In the genomic region with DNA sequence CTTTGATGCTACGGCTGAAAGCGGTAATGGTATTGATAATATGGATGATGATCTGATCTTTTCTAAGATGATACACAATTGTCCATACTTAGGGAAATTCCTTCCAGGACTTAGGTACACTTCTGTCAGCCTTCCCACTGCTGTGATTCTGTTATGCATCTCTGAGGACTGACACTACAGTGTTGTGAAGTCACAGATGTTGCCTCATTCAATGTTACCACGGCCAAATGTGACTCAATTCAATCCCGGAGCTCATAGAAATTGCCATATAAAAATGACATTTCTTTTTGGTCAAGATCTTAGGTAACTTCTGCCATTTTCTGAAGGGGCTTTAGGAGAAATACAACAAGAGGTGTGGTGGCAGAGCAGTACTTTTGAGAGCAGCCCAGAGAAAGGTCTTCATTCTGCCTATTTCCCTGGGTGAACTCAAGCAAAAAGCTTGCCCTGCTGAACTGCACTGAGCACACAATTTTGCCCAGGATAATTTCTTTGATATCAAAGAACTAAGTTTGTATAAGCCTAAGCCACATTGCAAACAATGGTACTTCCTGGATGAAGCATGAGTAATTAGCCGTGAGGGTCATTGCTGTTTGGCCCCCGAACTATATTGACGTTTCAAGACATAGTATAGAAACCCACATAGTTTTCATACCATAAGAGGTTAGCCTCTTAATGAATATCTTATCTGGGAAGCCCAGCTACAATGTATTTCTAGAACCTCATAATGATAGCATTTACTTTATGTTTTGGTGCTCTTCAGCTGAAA, we compare ENCODE assay signal across 1 cellular context.
TF ChIP-seq lines count a peak whose summit lies in the region.

No MANE protein-coding gene starts in this region.

TF ChIP-seq in GM23338, 12 proteins besides CTCF, POLR2A, EP300 and RAD21 (continued from another document):
- TF ChIP-seq, protein P1, sequence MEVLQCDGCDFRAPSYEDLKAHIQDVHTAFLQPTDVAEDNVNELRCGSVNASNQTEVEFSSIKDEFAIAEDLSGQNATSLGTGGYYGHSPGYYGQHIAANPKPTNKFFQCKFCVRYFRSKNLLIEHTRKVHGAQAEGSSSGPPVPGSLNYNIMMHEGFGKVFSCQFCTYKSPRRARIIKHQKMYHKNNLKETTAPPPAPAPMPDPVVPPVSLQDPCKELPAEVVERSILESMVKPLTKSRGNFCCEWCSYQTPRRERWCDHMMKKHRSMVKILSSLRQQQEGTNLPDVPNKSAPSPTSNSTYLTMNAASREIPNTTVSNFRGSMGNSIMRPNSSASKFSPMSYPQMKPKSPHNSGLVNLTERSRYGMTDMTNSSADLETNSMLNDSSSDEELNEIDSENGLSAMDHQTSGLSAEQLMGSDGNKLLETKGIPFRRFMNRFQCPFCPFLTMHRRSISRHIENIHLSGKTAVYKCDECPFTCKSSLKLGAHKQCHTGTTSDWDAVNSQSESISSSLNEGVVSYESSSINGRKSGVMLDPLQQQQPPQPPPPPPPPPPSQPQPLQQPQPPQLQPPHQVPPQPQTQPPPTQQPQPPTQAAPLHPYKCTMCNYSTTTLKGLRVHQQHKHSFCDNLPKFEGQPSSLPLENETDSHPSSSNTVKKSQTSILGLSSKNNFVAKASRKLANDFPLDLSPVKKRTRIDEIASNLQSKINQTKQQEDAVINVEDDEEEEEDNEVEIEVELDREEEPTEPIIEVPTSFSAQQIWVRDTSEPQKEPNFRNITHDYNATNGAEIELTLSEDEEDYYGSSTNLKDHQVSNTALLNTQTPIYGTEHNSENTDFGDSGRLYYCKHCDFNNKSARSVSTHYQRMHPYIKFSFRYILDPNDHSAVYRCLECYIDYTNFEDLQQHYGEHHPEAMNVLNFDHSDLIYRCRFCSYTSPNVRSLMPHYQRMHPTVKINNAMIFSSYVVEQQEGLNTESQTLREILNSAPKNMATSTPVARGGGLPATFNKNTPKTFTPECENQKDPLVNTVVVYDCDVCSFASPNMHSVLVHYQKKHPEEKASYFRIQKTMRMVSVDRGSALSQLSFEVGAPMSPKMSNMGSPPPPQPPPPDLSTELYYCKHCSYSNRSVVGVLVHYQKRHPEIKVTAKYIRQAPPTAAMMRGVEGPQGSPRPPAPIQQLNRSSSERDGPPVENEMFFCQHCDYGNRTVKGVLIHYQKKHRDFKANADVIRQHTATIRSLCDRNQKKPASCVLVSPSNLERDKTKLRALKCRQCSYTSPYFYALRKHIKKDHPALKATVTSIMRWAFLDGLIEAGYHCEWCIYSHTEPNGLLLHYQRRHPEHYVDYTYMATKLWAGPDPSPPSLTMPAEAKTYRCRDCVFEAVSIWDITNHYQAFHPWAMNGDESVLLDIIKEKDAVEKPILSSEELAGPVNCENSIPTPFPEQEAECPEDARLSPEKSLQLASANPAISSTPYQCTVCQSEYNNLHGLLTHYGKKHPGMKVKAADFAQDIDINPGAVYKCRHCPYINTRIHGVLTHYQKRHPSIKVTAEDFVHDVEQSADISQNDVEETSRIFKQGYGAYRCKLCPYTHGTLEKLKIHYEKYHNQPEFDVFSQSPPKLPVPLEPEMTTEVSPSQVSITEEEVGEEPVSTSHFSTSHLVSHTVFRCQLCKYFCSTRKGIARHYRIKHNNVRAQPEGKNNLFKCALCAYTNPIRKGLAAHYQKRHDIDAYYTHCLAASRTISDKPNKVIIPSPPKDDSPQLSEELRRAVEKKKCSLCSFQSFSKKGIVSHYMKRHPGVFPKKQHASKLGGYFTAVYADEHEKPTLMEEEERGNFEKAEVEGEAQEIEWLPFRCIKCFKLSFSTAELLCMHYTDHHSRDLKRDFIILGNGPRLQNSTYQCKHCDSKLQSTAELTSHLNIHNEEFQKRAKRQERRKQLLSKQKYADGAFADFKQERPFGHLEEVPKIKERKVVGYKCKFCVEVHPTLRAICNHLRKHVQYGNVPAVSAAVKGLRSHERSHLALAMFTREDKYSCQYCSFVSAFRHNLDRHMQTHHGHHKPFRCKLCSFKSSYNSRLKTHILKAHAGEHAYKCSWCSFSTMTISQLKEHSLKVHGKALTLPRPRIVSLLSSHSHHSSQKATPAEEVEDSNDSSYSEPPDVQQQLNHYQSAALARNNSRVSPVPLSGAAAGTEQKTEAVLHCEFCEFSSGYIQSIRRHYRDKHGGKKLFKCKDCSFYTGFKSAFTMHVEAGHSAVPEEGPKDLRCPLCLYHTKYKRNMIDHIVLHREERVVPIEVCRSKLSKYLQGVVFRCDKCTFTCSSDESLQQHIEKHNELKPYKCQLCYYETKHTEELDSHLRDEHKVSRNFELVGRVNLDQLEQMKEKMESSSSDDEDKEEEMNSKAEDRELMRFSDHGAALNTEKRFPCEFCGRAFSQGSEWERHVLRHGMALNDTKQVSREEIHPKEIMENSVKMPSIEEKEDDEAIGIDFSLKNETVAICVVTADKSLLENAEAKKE (CRISPR knock-in tag; IDR thresholded peaks at IDR 0.05): no peak
- TF ChIP-seq, protein P2, sequence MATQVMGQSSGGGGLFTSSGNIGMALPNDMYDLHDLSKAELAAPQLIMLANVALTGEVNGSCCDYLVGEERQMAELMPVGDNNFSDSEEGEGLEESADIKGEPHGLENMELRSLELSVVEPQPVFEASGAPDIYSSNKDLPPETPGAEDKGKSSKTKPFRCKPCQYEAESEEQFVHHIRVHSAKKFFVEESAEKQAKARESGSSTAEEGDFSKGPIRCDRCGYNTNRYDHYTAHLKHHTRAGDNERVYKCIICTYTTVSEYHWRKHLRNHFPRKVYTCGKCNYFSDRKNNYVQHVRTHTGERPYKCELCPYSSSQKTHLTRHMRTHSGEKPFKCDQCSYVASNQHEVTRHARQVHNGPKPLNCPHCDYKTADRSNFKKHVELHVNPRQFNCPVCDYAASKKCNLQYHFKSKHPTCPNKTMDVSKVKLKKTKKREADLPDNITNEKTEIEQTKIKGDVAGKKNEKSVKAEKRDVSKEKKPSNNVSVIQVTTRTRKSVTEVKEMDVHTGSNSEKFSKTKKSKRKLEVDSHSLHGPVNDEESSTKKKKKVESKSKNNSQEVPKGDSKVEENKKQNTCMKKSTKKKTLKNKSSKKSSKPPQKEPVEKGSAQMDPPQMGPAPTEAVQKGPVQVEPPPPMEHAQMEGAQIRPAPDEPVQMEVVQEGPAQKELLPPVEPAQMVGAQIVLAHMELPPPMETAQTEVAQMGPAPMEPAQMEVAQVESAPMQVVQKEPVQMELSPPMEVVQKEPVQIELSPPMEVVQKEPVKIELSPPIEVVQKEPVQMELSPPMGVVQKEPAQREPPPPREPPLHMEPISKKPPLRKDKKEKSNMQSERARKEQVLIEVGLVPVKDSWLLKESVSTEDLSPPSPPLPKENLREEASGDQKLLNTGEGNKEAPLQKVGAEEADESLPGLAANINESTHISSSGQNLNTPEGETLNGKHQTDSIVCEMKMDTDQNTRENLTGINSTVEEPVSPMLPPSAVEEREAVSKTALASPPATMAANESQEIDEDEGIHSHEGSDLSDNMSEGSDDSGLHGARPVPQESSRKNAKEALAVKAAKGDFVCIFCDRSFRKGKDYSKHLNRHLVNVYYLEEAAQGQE (IDR thresholded peaks at IDR 0.05; ENCODE audit: unreplicated experiment): no peak
- no peak for TF ChIP-seq POLR2AphosphoS5 (IDR thresholded peaks at IDR 0.05; ENCODE audit: low read depth)
